ENCODE assay signal across 8 cellular contexts in genomic region chr12:45215419-45216296, GRCh38. TPM values are rescaled to one million over a fixed set of nuclear protein-coding genes. Genes with fewer than 3 reads are reported as not detected.
A peak's percentile ranks its signal among the peaks of the same experiment; 100 is the strongest.
DNase-seq lines count a peak whose midpoint lies in the region; ATAC-seq and TF ChIP-seq lines count a peak whose summit lies in the region.

ANO6 (plus strand) TSS chr12:45216095; CDS start chr12:45216322, 227 bp downstream.

- peaks cover 29% of the 10 kb centered on the region for H4K20me1 ChIP-seq in smooth muscle cell (ENCODE audit: low read depth)

- in situ Hi-C loops in T47D (cut with HindIII; ENCODE audit: low pct_unique_long_range_greater_than_20kb, low sequenced_read_pairs): no loop called here

- H3K36me3 ChIP-seq in smooth muscle cell (ENCODE audit: low read depth): no peaks in the 10 kb centered on the region

- H3K27ac ChIP-seq in VCaP (peak within 1 kb of the TSS; percentile 89), smooth muscle cell (ENCODE audit: low read depth) (peak within 1 kb of the TSS; percentile 95)

- H3K9me3 ChIP-seq in smooth muscle cell (replicated peaks; ENCODE audit: low read depth): no peaks in the 10 kb centered on the region

- H3K9ac ChIP-seq in smooth muscle cell (ENCODE audit: low read depth): peak within 1 kb of the TSS; percentile 92

- peak within 1 kb of the TSS; percentile 96 for H3K4me2 ChIP-seq in smooth muscle cell

- peak within 1 kb of the TSS; percentile 92 for H2AFZ ChIP-seq in smooth muscle cell (ENCODE audit: low read depth)

- ATAC-seq in GM18870 (IDR thresholded peaks at IDR 0.05; ENCODE audit: unreplicated experiment) (peak; percentile 55), HG03108 (IDR thresholded peaks at IDR 0.05; ENCODE audit: unreplicated experiment) (peak; percentile 60)

- TF ChIP-seq CTCF in VCaP (conservative IDR thresholded peaks at IDR 0.05) (0 out of 2 replicates have a peak, but pooled peaks have one; percentile 28), smooth muscle cell (IDR thresholded peaks at IDR 0.05; ENCODE audit: borderline replicate concordance, insufficient read depth, poor library complexity, severe bottlenecking) (peak; percentile 22)

- H3K27me3 ChIP-seq in smooth muscle cell (ENCODE audit: low read depth): no peaks in the 10 kb centered on the region

- H3K79me2 ChIP-seq in smooth muscle cell (ENCODE audit: low read depth): peaks cover 52% of the 10 kb centered on the region

- DNase-seq in AG08395 (ENCODE audit: low spot score) (peak; percentile 87), NCI-H2171 (lab: John Stamatoyannopoulos, UW) (peak; percentile 23), T47D (ENCODE audit: low read depth in 1 of 2, low spot score in 1 of 2) (peak; percentile 79 to 94), iPS-NIHi11 (ENCODE audit: low spot score) (peak; percentile 85), smooth muscle cell (lab: John Stamatoyannopoulos, UW; ENCODE audit: unreplicated experiment) (peak; percentile 77)

- under 1% methylated on average over 70 of the region's 70 CpGs for WGBS in smooth muscle cell (ENCODE audit: low lambda C conversion rate)

- peaks cover 8% of the 10 kb centered on the region for H3F3A ChIP-seq in smooth muscle cell (ENCODE audit: low read depth)

- H3K4me1 ChIP-seq in smooth muscle cell (ENCODE audit: low read depth): peaks cover 16% of the 10 kb centered on the region

- peak within 1 kb of the TSS; percentile 87 for H3K4me3 ChIP-seq in smooth muscle cell

RNA-seq across cellular contexts. Expression of gene ANO6, which starts in this region (rescaled TPM):
- 106 and 115 TPM in 2 replicates for total RNA-seq in smooth muscle cell
- polyA plus RNA-seq in smooth muscle cell: 44.8 and 60.3 TPM in 2 replicates

Comparison
In these comparisons a context has a peak if more than half of its experiments do, and no peak if none do; other contexts are left out.
1. Peak in every context shown above with its lines: DNase-seq, ATAC-seq, H3K4me3 ChIP-seq and H3K27ac ChIP-seq.
2. DNase-seq: peak in every context shown above with its lines; median percentile 87 in AG08395; 86 in T47D; 85 in iPS-NIHi11; 77 in smooth muscle cell; 23 in NCI-H2171.